In genomic region chr2:151422917-151423439, GRCh38 we compare ENCODE assay signal across 10 cellular contexts. TPM values are rescaled to one million over a fixed set of nuclear protein-coding genes. Genes with fewer than 3 reads are reported as not detected.
DNase-seq lines count a peak whose midpoint lies in the region; ATAC-seq and TF ChIP-seq lines count a peak whose summit lies in the region.
"Had no signal": no experiment of that assay in that cellular context is flagged by ENCODE, and none has a peak within 500 bp of the region (broad histone marks: within the 10 kb centered on the region; RNA-seq: fewer than 3 reads in every experiment).

No MANE protein-coding gene starts in this region.

- no peaks in the 10 kb centered on the region for H3F3A ChIP-seq in PC-9 (ENCODE audit: insufficient read depth, low read depth)

- peak overlapping the region; percentile 33 for H3K4me3 Mint-ChIP-seq in activated T-cell treated with anti-CD3 and anti-CD28 coated beads, Interleukin-2, amount 50 U/mL, for 24 hours
- no peak overlapping the region for H3K4me3 Mint-ChIP-seq in stimulated activated memory B cell treated with anti-CD40 and anti-IgM and Interleukin-4, amounts not matched to agents 10 μg/mL and 1 μg/mL and 100 μg/mL, for 72 hours

- no peak overlapping the region for H3K4me2 ChIP-seq in PC-9

- H3K9me3 Mint-ChIP-seq in activated T-cell treated with anti-CD3 and anti-CD28 coated beads, Interleukin-2, amount 50 U/mL, for 24 hours: no peaks in the 10 kb centered on the region
- H3K9me3 Mint-ChIP-seq in stimulated activated memory B cell treated with anti-CD40 and anti-IgM and Interleukin-4, amounts not matched to agents 10 μg/mL and 1 μg/mL and 100 μg/mL, for 72 hours: no peaks in the 10 kb centered on the region

- no peak for DNase-seq in activated T-cell treated with anti-CD3 and anti-CD28 coated beads, Interleukin-2, amount 50 U/mL, for 24 hours
- DNase-seq in activated T-cell treated with anti-CD3 and anti-CD28 coated beads, Interleukin-2, amount 50 U/mL, for 48 hours: no peak
- DNase-seq in SKM-1 treated with dmso at 0.1 percent for 144 hours (lab: John Stamatoyannopoulos, UW; ENCODE audit: unreplicated experiment) (no peak), anterior cingulate cortex (lab: John Stamatoyannopoulos, UW) (no peak), PC-9 (no peak)
- DNase-seq: Kasumi-1 had no signal

- H3K36me3 Mint-ChIP-seq in activated T-cell treated with anti-CD3 and anti-CD28 coated beads, Interleukin-2, amount 50 U/mL, for 24 hours (ENCODE audit: low read depth): peaks cover 91% of the 10 kb centered on the region
- peaks cover 65% of the 10 kb centered on the region for H3K36me3 Mint-ChIP-seq in stimulated activated memory B cell treated with anti-CD40 and anti-IgM and Interleukin-4, amounts not matched to agents 10 μg/mL and 1 μg/mL and 100 μg/mL, for 72 hours

- no peaks in the 10 kb centered on the region for H3K27me3 Mint-ChIP-seq in activated T-cell treated with anti-CD3 and anti-CD28 coated beads, Interleukin-2, amount 50 U/mL, for 24 hours
- no peaks in the 10 kb centered on the region for H3K27me3 Mint-ChIP-seq in stimulated activated memory B cell treated with anti-CD40 and anti-IgM and Interleukin-4, amounts not matched to agents 10 μg/mL and 1 μg/mL and 100 μg/mL, for 72 hours

- intact Hi-C loops in PC-9 (cut with micrococcal nuclease; ENCODE audit: unreplicated experiment): no loop called here

- H2AFZ ChIP-seq in PC-9: no peak overlapping the region

- H3K79me2 ChIP-seq in PC-9 (ENCODE audit: low read depth): no peaks in the 10 kb centered on the region

- TF ChIP-seq CTCF in PC-9 (conservative IDR thresholded peaks at IDR 0.05): no peak

- POLR2A ChIA-PET in PC-9 (lab: Charles Lee; ENCODE audit: unreplicated experiment): no interaction called here

- H3K36me3 ChIP-seq in PC-9 (ENCODE audit: low read depth): peaks cover 4% of the 10 kb centered on the region; the same call in 1 of the 2 replicates

- BruUV-seq in PC-9 (replicated peaks; lab: Mats Ljungman, UMichigan): no TSS peak

- H3K4me1 Mint-ChIP-seq in activated T-cell treated with anti-CD3 and anti-CD28 coated beads, Interleukin-2, amount 50 U/mL, for 24 hours (ENCODE audit: low read depth): peaks cover 39% of the 10 kb centered on the region
- H3K4me1 Mint-ChIP-seq in stimulated activated memory B cell treated with anti-CD40 and anti-IgM and Interleukin-4, amounts not matched to agents 10 μg/mL and 1 μg/mL and 100 μg/mL, for 72 hours: peaks cover 22% of the 10 kb centered on the region

- CTCF ChIA-PET in PC-9 (lab: Charles Lee): no interaction called here

- ATAC-seq in GM21786 (IDR thresholded peaks at IDR 0.05; ENCODE audit: unreplicated experiment) (peak; percentile 87), HG03520 (IDR thresholded peaks at IDR 0.05; ENCODE audit: unreplicated experiment) (peak; percentile 81)
- ATAC-seq in stimulated activated memory B cell treated with anti-CD40 and anti-IgM and Interleukin-4, amounts not matched to agents 10 μg/mL and 1 μg/mL and 100 μg/mL, for 72 hours: no peak

- no peaks in the 10 kb centered on the region for H3K4me1 ChIP-seq in PC-9 (replicated peaks; ENCODE audit: insufficient read depth)

- H3K4me3 ChIP-seq in PC-9: no peak overlapping the region

- no peaks in the 10 kb centered on the region for H3K27me3 ChIP-seq in PC-9 (ENCODE audit: insufficient read depth, low read depth)
- H3K27me3 ChIP-seq: neutrophil had no signal

- no peaks in the 10 kb centered on the region for H3K9me2 ChIP-seq in PC-9 (ENCODE audit: insufficient read depth)

- no peaks in the 10 kb centered on the region for H4K20me1 ChIP-seq in PC-9 (ENCODE audit: insufficient read depth)

- no peak overlapping the region for H3K27ac ChIP-seq in PC-9
- H3K27ac ChIP-seq: neutrophil had no signal

- H3K9me3 ChIP-seq in PC-9 (ENCODE audit: insufficient read depth, low read depth): no peaks in the 10 kb centered on the region
- H3K9me3 ChIP-seq: neutrophil had no signal

- H3K27ac Mint-ChIP-seq in activated T-cell treated with anti-CD3 and anti-CD28 coated beads, Interleukin-2, amount 50 U/mL, for 24 hours: peak overlapping the region; percentile 89
- H3K27ac Mint-ChIP-seq in stimulated activated memory B cell treated with anti-CD40 and anti-IgM and Interleukin-4, amounts not matched to agents 10 μg/mL and 1 μg/mL and 100 μg/mL, for 72 hours: peak overlapping the region; percentile 67

RNA-seq across cellular contexts. Expression of gene RIF1, which starts 13.3 kb away (rescaled TPM):
- 39.4 and 47.2 TPM in 2 replicates for total RNA-seq in PC-9 (2021)
